ENCODE assay signal across 9 cellular contexts in the genomic region with DNA sequence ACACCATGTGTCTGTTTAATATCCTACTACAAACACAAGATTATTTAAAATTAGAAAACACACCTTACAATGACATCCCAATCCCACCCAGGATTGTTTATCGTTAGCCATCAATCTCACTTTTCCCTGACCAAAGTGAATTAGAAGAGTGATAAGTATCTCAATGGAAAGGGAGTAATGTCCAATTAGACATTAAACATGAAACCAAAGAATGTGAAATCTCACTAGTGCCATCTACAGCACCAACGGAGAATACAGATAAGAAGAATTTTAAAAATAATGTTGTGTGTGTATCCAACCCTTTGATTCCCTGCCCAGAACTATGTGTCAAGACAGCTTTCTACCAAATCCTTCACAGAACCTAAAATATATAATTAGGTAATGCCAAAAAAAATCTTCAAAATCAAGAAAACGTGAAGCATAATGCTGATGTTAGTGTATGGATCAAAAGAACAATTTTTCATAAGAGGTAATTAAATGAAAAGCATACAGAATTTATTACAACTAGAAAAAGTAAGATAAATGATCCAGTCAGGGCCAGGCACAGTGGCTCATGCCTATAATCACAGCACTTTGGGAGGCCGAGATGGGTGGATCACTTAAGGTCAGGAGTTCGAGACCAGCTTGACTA.
DNase-seq lines count a peak whose midpoint lies in the region; FAIRE-seq and TF ChIP-seq lines count a peak whose summit lies in the region.
"Had no signal": no experiment of that assay in that cellular context is flagged by ENCODE, and none has a peak within 500 bp of the region (broad histone marks: within the 10 kb centered on the region; RNA-seq: fewer than 3 reads in every experiment).

No MANE protein-coding gene starts in this region.

- H3K4me1 Mint-ChIP-seq in CD14-positive monocyte, result peaks cover 14% of the 10 kb centered on the region

- H3K4me3 ChIP-seq in testis (no peak overlapping the region), suprapubic skin (no peak overlapping the region)

- peak; percentile 20 for FAIRE-seq in H54 (lab: Jason Lieb, UNC)
- FAIRE-seq in frontal cortex (lab: Jason Lieb, UNC), result peak; percentile 8

- no peak overlapping the region for H3K4me3 Mint-ChIP-seq in CD14-positive monocyte
- H3K4me3 Mint-ChIP-seq: memory B cell had no signal

- no peak for DNase-seq in CD14-positive monocyte (ENCODE audit: low spot score)
- DNase-seq in H54 (ENCODE audit: insufficient read length, low spot score), result no peak
- DNase-seq in RPMI7951 (ENCODE audit: low read depth), result peak; percentile 47
- no peak for DNase-seq in frontal cortex (ENCODE audit: low spot score in 2 of 2)
- no peak for DNase-seq in testis
- DNase-seq in suprapubic skin (ENCODE audit: low spot score in 2 of 2), result no peak
- no peak for DNase-seq in mucosa of gallbladder (ENCODE audit: low spot score)
- no peak for DNase-seq in epidermal melanocyte (ENCODE audit: insufficient read length, low spot score)

- H3K27me3 Mint-ChIP-seq in CD14-positive monocyte (ENCODE audit: low read depth in 3 of 3), result no peaks in the 10 kb centered on the region
- H3K27me3 Mint-ChIP-seq: memory B cell had no signal

- H3K27ac Mint-ChIP-seq in CD14-positive monocyte, result no peak overlapping the region
- H3K27ac Mint-ChIP-seq: memory B cell had no signal

- intact Hi-C loops in CD14-positive monocyte (cut with micrococcal nuclease) (no loop called here), testis (cut with DNase I; ENCODE audit: low total_unique reads) (no loop called here)

- no peak for TF ChIP-seq POLR2A in H54 (IDR thresholded peaks at IDR 0.05; ENCODE audit: low read depth, low read length)
- TF ChIP-seq POLR2A in testis (IDR thresholded peaks at IDR 0.05), result no peak
- no peak for TF ChIP-seq POLR2A in suprapubic skin (IDR thresholded peaks at IDR 0.05)

- H3K9me3 Mint-ChIP-seq in CD14-positive monocyte, result peaks cover 2 to 13% (median 6%) of the 10 kb centered on the region in 7 donors
- H3K9me3 Mint-ChIP-seq: memory B cell had no signal

- 73% methylated on average over 5 of the region's 5 CpGs for WGBS in testis, 2 donors
- 65% methylated on average over 5 of the region's 5 CpGs for WGBS in suprapubic skin

- no peaks in the 10 kb centered on the region for H3K36me3 ChIP-seq in testis (ENCODE audit: low read depth, missing control alignments)
- H3K36me3 ChIP-seq in suprapubic skin, result no peaks in the 10 kb centered on the region

- TF ChIP-seq CTCF in CD14-positive monocyte (IDR thresholded peaks at IDR 0.05) (peak; percentile 53), testis (IDR thresholded peaks at IDR 0.05) (peak in 2 of 3 experiments; percentile 3 to 12), suprapubic skin (IDR thresholded peaks at IDR 0.05) (no peak)

- H3K27me3 ChIP-seq in testis, result no peaks in the 10 kb centered on the region
- H3K27me3 ChIP-seq in suprapubic skin, result no peaks in the 10 kb centered on the region

- H3K27ac ChIP-seq in testis, result no peak overlapping the region
- no peak overlapping the region for H3K27ac ChIP-seq in suprapubic skin

- H3K9me3 ChIP-seq in testis, result no peaks in the 10 kb centered on the region
- no peaks in the 10 kb centered on the region for H3K9me3 ChIP-seq in suprapubic skin

- peaks cover 9 to 19% of the 10 kb centered on the region in 2 donors for H3K36me3 Mint-ChIP-seq in CD14-positive monocyte

- H3K4me1 ChIP-seq in testis (no peaks in the 10 kb centered on the region), suprapubic skin (no peaks in the 10 kb centered on the region)

- TF ChIP-seq EP300 in suprapubic skin (IDR thresholded peaks at IDR 0.05), result no peak

Comparison
In these comparisons a context has a peak if more than half of its experiments do, and no peak if none do; other contexts are left out.
1. CTCF ChIP-seq: peak in CD14-positive monocyte (single experiment) and testis (2 of 3); none in suprapubic skin (0 of 2).